8 cellular contexts compared by ENCODE assay signal in the genomic region with DNA sequence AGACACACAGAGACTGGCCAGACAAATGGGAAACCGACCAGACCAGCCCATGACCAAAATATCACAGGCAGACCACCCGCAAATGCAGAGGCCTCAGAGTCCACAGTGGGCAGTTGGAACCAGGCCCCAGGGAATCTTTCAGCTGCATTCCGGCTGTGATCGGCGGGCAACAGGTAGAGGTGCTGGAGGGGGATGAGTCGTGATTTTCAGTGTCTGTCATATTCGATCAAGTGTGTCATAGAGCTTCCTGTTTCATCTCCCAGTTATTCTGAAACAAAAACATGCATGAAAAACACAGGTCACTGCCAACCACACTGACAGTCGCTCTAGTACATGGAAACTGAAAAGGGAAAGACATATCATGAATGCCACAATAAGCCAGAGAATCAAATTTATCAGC.
DNase-seq lines count a peak whose midpoint lies in the region; ATAC-seq and TF ChIP-seq lines count a peak whose summit lies in the region.
"Not testable (repeated sequence)": the region's sequence is repeated elsewhere in the genome, so short reads cannot be mapped to it uniquely, and the experiment has no call there.

No MANE protein-coding gene starts in this region.

- peak; percentile 15 for DNase-seq in Karpas-422
- DNase-seq in activated CD8-positive, alpha-beta T cell treated with anti-CD3 and anti-CD28 coated beads for 36 hours = peak; percentile 43
- DNase-seq in central memory CD8-positive, alpha-beta T cell (ENCODE audit: low spot score in 2 of 2); smooth muscle cell (lab: John Stamatoyannopoulos, UW; ENCODE audit: unreplicated experiment): not testable (repeated sequence)

- H3K27me3 Mint-ChIP-seq in activated CD8-positive, alpha-beta T cell treated with anti-CD3 and anti-CD28 coated beads for 36 hours; central memory CD8-positive, alpha-beta T cell: not testable (repeated sequence)

- H3K36me3 ChIP-seq in BLaER1 treated with 17β-estradiol and CSF1 and Interleukin-3, amounts not matched to agents 10 nM and 100 nM; Karpas-422 (ENCODE audit: insufficient read depth, low read length); smooth muscle cell (ENCODE audit: low read depth): not testable (repeated sequence)

- not testable (repeated sequence) for H3K9me3 Mint-ChIP-seq in activated CD8-positive, alpha-beta T cell treated with anti-CD3 and anti-CD28 coated beads for 36 hours; central memory CD8-positive, alpha-beta T cell

- not testable (repeated sequence) for H3K4me3 Mint-ChIP-seq in activated CD8-positive, alpha-beta T cell treated with anti-CD3 and anti-CD28 coated beads for 36 hours; central memory CD8-positive, alpha-beta T cell

- not testable (repeated sequence) for H2AFZ ChIP-seq in Karpas-422 (ENCODE audit: low read length); smooth muscle cell (ENCODE audit: low read depth)

- intact Hi-C loops in activated CD8-positive, alpha-beta T cell treated with anti-CD3 and anti-CD28 coated beads for 36 hours (cut with micrococcal nuclease) = not testable (repeated sequence)

- not testable (repeated sequence) for H3K9me3 ChIP-seq in BLaER1 treated with 17β-estradiol and CSF1 and Interleukin-3, amounts not matched to agents 10 nM and 100 nM (replicated peaks in 1 of 11); Karpas-422 (ENCODE audit: low read length); smooth muscle cell (replicated peaks; ENCODE audit: low read depth)

- peaks cover 20 to 38% (median 27%) of the 10 kb centered on the region in 10 experiments for H3K4me1 ChIP-seq in BLaER1 treated with 17β-estradiol and CSF1 and Interleukin-3, amounts not matched to agents 10 nM and 100 nM
- H3K4me1 ChIP-seq in Karpas-422 (ENCODE audit: low read length) = peaks cover 17% of the 10 kb centered on the region
- not testable (repeated sequence) for H3K4me1 ChIP-seq in smooth muscle cell (ENCODE audit: low read depth)

- peak; percentile 42 for ATAC-seq in GM18873 (IDR thresholded peaks at IDR 0.05; ENCODE audit: low FRiP score, unreplicated experiment)
- ATAC-seq in GM21526 (IDR thresholded peaks at IDR 0.05; ENCODE audit: low FRiP score, unreplicated experiment) = peak; percentile 47
- peak; percentile 43 for ATAC-seq in HG02798 (IDR thresholded peaks at IDR 0.05; ENCODE audit: poor library complexity, unreplicated experiment)
- ATAC-seq in activated CD8-positive, alpha-beta T cell treated with anti-CD3 and anti-CD28 coated beads for 36 hours = peak; percentile 38
- peak; percentile 16 for ATAC-seq in central memory CD8-positive, alpha-beta T cell (replicated peaks; ENCODE audit: extremely low read depth, poor library complexity, severe bottlenecking)

- not testable (repeated sequence) for H3F3A ChIP-seq in smooth muscle cell (ENCODE audit: low read depth)

- peak overlapping the region in 10 of 11 experiments; percentile 31 to 62 (median 52); a peak in 15 of 22 replicates for H3K4me2 ChIP-seq in BLaER1 treated with 17β-estradiol and CSF1 and Interleukin-3, amounts not matched to agents 10 nM and 100 nM
- not testable (repeated sequence) for H3K4me2 ChIP-seq in Karpas-422 (ENCODE audit: low read depth, low read length, poor library complexity, severe bottlenecking); smooth muscle cell

- H3K9me2 ChIP-seq in Karpas-422 (replicated peaks; ENCODE audit: insufficient read depth, low read length) = not testable (repeated sequence)

- H3K27ac ChIP-seq in BLaER1 treated with 17β-estradiol and CSF1 and Interleukin-3, amounts not matched to agents 10 nM and 100 nM = 0 out of 22 replicates have a peak overlapping the region, but pooled peaks of 1 of the 11 experiments have one; percentile 35
- not testable (repeated sequence) for H3K27ac ChIP-seq in Karpas-422 (ENCODE audit: low read length)
- H3K27ac ChIP-seq in smooth muscle cell (ENCODE audit: low read depth) = peak overlapping the region; percentile 7

- H3K4me1 Mint-ChIP-seq in activated CD8-positive, alpha-beta T cell treated with anti-CD3 and anti-CD28 coated beads for 36 hours (ENCODE audit: low read depth) = peaks cover 42% of the 10 kb centered on the region
- not testable (repeated sequence) for H3K4me1 Mint-ChIP-seq in central memory CD8-positive, alpha-beta T cell

- H3K36me3 Mint-ChIP-seq in activated CD8-positive, alpha-beta T cell treated with anti-CD3 and anti-CD28 coated beads for 36 hours (ENCODE audit: low read depth); central memory CD8-positive, alpha-beta T cell (ENCODE audit: insufficient read depth): not testable (repeated sequence)

- H3K79me2 ChIP-seq in Karpas-422 (ENCODE audit: low read length) = not testable (repeated sequence)
- H3K79me2 ChIP-seq in smooth muscle cell (ENCODE audit: low read depth) = peaks cover 11% of the 10 kb centered on the region

- POLR2A ChIA-PET in activated CD8-positive, alpha-beta T cell treated with anti-CD3 and anti-CD28 coated beads for 36 hours (lab: Charles Lee) = not testable (repeated sequence)

- not testable (repeated sequence) for H3K4me3 ChIP-seq in BLaER1 treated with 17β-estradiol and CSF1 and Interleukin-3, amounts not matched to agents 10 nM and 100 nM; Karpas-422 (ENCODE audit: low read length); smooth muscle cell

- not testable (repeated sequence) for TF ChIP-seq CTCF in activated CD8-positive, alpha-beta T cell treated with anti-CD3 and anti-CD28 coated beads for 36 hours (IDR thresholded peaks at IDR 0.05); smooth muscle cell (IDR thresholded peaks at IDR 0.05; ENCODE audit: borderline replicate concordance, insufficient read depth, poor library complexity, severe bottlenecking)

- H3K27me3 ChIP-seq in BLaER1 treated with 17β-estradiol and CSF1 and Interleukin-3, amounts not matched to agents 10 nM and 100 nM; Karpas-422 (ENCODE audit: low read length); smooth muscle cell (ENCODE audit: low read depth): not testable (repeated sequence)

- H4K20me1 ChIP-seq in BLaER1 treated with 17β-estradiol and CSF1 and Interleukin-3, amounts not matched to agents 10 nM and 100 nM; Karpas-422 (ENCODE audit: insufficient read depth, low read depth, low read length): not testable (repeated sequence)
- H4K20me1 ChIP-seq in smooth muscle cell (ENCODE audit: low read depth) = peaks cover 60% of the 10 kb centered on the region

- WGBS in smooth muscle cell (ENCODE audit: low lambda C conversion rate) = 56% methylated on average over 7 of the region's 8 CpGs

- CTCF ChIA-PET in activated CD8-positive, alpha-beta T cell treated with anti-CD3 and anti-CD28 coated beads for 36 hours (lab: Charles Lee) = not testable (repeated sequence)

- not testable (repeated sequence) for H3K9ac ChIP-seq in BLaER1 treated with 17β-estradiol and CSF1 and Interleukin-3, amounts not matched to agents 10 nM and 100 nM; Karpas-422 (ENCODE audit: low read length); smooth muscle cell (ENCODE audit: low read depth)

- peak overlapping the region; percentile 84 for H3K27ac Mint-ChIP-seq in activated CD8-positive, alpha-beta T cell treated with anti-CD3 and anti-CD28 coated beads for 36 hours
- H3K27ac Mint-ChIP-seq in central memory CD8-positive, alpha-beta T cell (ENCODE audit: low read depth) = not testable (repeated sequence)
